ENCODE assay signal across 14 cellular contexts in genomic region chr3:4340411-4341335, GRCh38. TPM values are rescaled to one million over a fixed set of nuclear protein-coding genes. Genes with fewer than 3 reads are reported as not detected.
A peak's percentile ranks its signal among the peaks of the same experiment; 100 is the strongest.
DNase-seq lines count a peak whose midpoint lies in the region; ATAC-seq and TF ChIP-seq lines count a peak whose summit lies in the region.
"Had no signal": no experiment of that assay in that cellular context is flagged by ENCODE, and none has a peak within 500 bp of the region (broad histone marks: within the 10 kb centered on the region; RNA-seq: fewer than 3 reads in every experiment).

No MANE protein-coding gene starts in this region.

- no peak for TF ChIP-seq POLR2A in breast epithelium (IDR thresholded peaks at IDR 0.05)

- H3K9me3 ChIP-seq in breast epithelium, result no peaks in the 10 kb centered on the region
- no peaks in the 10 kb centered on the region for H3K9me3 ChIP-seq in lung (ENCODE audit: control insufficient read depth in 2 of 2, insufficient read depth in 1 of 2, low read length in 1 of 2)
- no peaks in the 10 kb centered on the region for H3K9me3 ChIP-seq in upper lobe of right lung

- no peaks in the 10 kb centered on the region for H3K27me3 Mint-ChIP-seq in MCF 10A (ENCODE audit: insufficient read depth, unreplicated experiment)
- H3K27me3 Mint-ChIP-seq in dendritic cell treated with granulocyte-macrophage colony-stimulating factor and Interleukin-4, amounts not matched to agents 40 ng/mL and 50 ng/mL, for 4 days, result no peaks in the 10 kb centered on the region
- H3K27me3 Mint-ChIP-seq: activated CD4-positive, alpha-beta memory T cell treated with anti-CD3 and anti-CD28 coated beads for 36 hours; activated naive CD8-positive, alpha-beta T cell treated with anti-CD3 and anti-CD28 coated beads, Interleukin-2, amount 10 ng/mL, durations not matched to agents 7 days and 5 days had no signal

- WGBS in lung, 2 donors, result 49 to 71% methylated on average over 6 of the region's 6 CpGs

- H3K4me3 ChIP-seq in breast epithelium (no peak overlapping the region), lung (no peak overlapping the region), upper lobe of right lung (no peak overlapping the region)
- H3K4me3 ChIP-seq: SK-N-MC had no signal

- DNase-seq in breast epithelium (ENCODE audit: low spot score in 2 of 2) (no peak), MCF 10A (ENCODE audit: unreplicated experiment) (no peak), lung (ENCODE audit: low spot score) (no peak), upper lobe of right lung (no peak), NCI-H187 treated with DMSO at 0.1 percent for 48 hours (lab: John Stamatoyannopoulos, UW) (no peak)
- DNase-seq: activated CD4-positive, alpha-beta memory T cell treated with anti-CD3 and anti-CD28 coated beads for 36 hours; activated naive CD8-positive, alpha-beta T cell treated with anti-CD3 and anti-CD28 coated beads, Interleukin-2, amount 10 ng/mL, durations not matched to agents 7 days and 5 days; NCI-H1417 treated with DMSO at 0.1 percent for 48 hours; NCI-H748 treated with DMSO at 0.1 percent for 48 hours; stimulated activated naive CD4-positive, alpha-beta T cell treated with Interleukin-2 at 50 U/mL for 16 hours had no signal

- no peak for TF ChIP-seq CTCF in breast epithelium (IDR thresholded peaks at IDR 0.05)
- TF ChIP-seq CTCF in MCF 10A (IDR thresholded peaks at IDR 0.05; ENCODE audit: unreplicated experiment), result no peak
- TF ChIP-seq CTCF in lung (IDR thresholded peaks at IDR 0.05; ENCODE audit: control extremely low read depth, extremely low read depth), result no peak
- TF ChIP-seq CTCF in upper lobe of right lung (IDR thresholded peaks at IDR 0.05), result no peak

- no TSS peak for BruUV-seq in MCF 10A (replicated peaks; lab: Mats Ljungman, UMichigan)

- POLR2A ChIA-PET in MCF 10A (lab: Yijun Ruan, JAX), result interaction anchor here (0.9 kb wide), 1 partner anchor 251 kb away, joined by 3 read pairs; no protein-coding TSS in a partner anchor

- H3K36me3 Mint-ChIP-seq in MCF 10A (ENCODE audit: insufficient read depth, unreplicated experiment), result peaks cover 5% of the 10 kb centered on the region
- peaks cover 12% of the 10 kb centered on the region for H3K36me3 Mint-ChIP-seq in dendritic cell treated with granulocyte-macrophage colony-stimulating factor and Interleukin-4, amounts not matched to agents 40 ng/mL and 50 ng/mL, for 4 days (ENCODE audit: low read depth)
- H3K36me3 Mint-ChIP-seq: activated CD4-positive, alpha-beta memory T cell treated with anti-CD3 and anti-CD28 coated beads for 36 hours had no signal

- no peak overlapping the region for H3K4me3 Mint-ChIP-seq in MCF 10A (ENCODE audit: unreplicated experiment)
- peak overlapping the region; percentile 39 for H3K4me3 Mint-ChIP-seq in dendritic cell treated with granulocyte-macrophage colony-stimulating factor and Interleukin-4, amounts not matched to agents 40 ng/mL and 50 ng/mL, for 4 days
- H3K4me3 Mint-ChIP-seq: activated CD4-positive, alpha-beta memory T cell treated with anti-CD3 and anti-CD28 coated beads for 36 hours; activated naive CD8-positive, alpha-beta T cell treated with anti-CD3 and anti-CD28 coated beads, Interleukin-2, amount 10 ng/mL, durations not matched to agents 7 days and 5 days had no signal

- CTCF ChIA-PET in MCF 10A (lab: Yijun Ruan, JAX), result interaction anchor here (0.5 to 20.2 kb wide), 10 partner anchors 10 to 1140 kb away, joined by 3 to 288 read pairs (median 4); no protein-coding TSS in a partner anchor

- no peaks in the 10 kb centered on the region for H3K9me3 Mint-ChIP-seq in MCF 10A (ENCODE audit: unreplicated experiment)
- H3K9me3 Mint-ChIP-seq in dendritic cell treated with granulocyte-macrophage colony-stimulating factor and Interleukin-4, amounts not matched to agents 40 ng/mL and 50 ng/mL, for 4 days, result no peaks in the 10 kb centered on the region
- H3K9me3 Mint-ChIP-seq: activated CD4-positive, alpha-beta memory T cell treated with anti-CD3 and anti-CD28 coated beads for 36 hours; activated naive CD8-positive, alpha-beta T cell treated with anti-CD3 and anti-CD28 coated beads, Interleukin-2, amount 10 ng/mL, durations not matched to agents 7 days and 5 days had no signal

- H3K4me1 ChIP-seq in breast epithelium (peaks cover 0 to 7% of the 10 kb centered on the region in 2 donors), lung (ENCODE audit: control insufficient read depth in 2 of 2, insufficient read depth in 2 of 2, low read length in 2 of 2) (peaks cover 0 to 4% of the 10 kb centered on the region in 2 donors), upper lobe of right lung (peaks cover 10% of the 10 kb centered on the region)

- no peaks in the 10 kb centered on the region for H3K27me3 ChIP-seq in breast epithelium
- no peaks in the 10 kb centered on the region for H3K27me3 ChIP-seq in lung (ENCODE audit: control insufficient read depth, insufficient read depth)
- no peaks in the 10 kb centered on the region for H3K27me3 ChIP-seq in upper lobe of right lung

- no peak overlapping the region for H3K27ac Mint-ChIP-seq in MCF 10A (ENCODE audit: low read depth, unreplicated experiment)
- H3K27ac Mint-ChIP-seq in dendritic cell treated with granulocyte-macrophage colony-stimulating factor and Interleukin-4, amounts not matched to agents 40 ng/mL and 50 ng/mL, for 4 days, result peak overlapping the region; percentile 12
- H3K27ac Mint-ChIP-seq: activated CD4-positive, alpha-beta memory T cell treated with anti-CD3 and anti-CD28 coated beads for 36 hours; activated naive CD8-positive, alpha-beta T cell treated with anti-CD3 and anti-CD28 coated beads, Interleukin-2, amount 10 ng/mL, durations not matched to agents 7 days and 5 days had no signal

- H3K27ac ChIP-seq in breast epithelium (peak overlapping the region; percentile 74 to 91), lung (ENCODE audit: low read depth in 1 of 2, low read length in 1 of 2) (peak overlapping the region; percentile 0 to 27), upper lobe of right lung (peak overlapping the region; percentile 20)
- H3K27ac ChIP-seq: SK-N-MC had no signal

- ATAC-seq in lung (ENCODE audit: insufficient read depth, low FRiP score), result no peak
- ATAC-seq in upper lobe of right lung, result no peak
- ATAC-seq in GM21737 (IDR thresholded peaks at IDR 0.05; ENCODE audit: unreplicated experiment), result no peak
- ATAC-seq in GM21447 (IDR thresholded peaks at IDR 0.05; ENCODE audit: unreplicated experiment), result no peak

- no peaks in the 10 kb centered on the region for H3K36me3 ChIP-seq in breast epithelium
- H3K36me3 ChIP-seq in lung (ENCODE audit: control insufficient read depth in 2 of 2, insufficient read depth in 2 of 2, low read length in 2 of 2), result no peaks in the 10 kb centered on the region
- no peaks in the 10 kb centered on the region for H3K36me3 ChIP-seq in upper lobe of right lung

- intact Hi-C loops in breast epithelium (cut with DNase I; ENCODE audit: low total_unique reads), result no loop called here
- intact Hi-C loops in MCF 10A (cut with micrococcal nuclease), result no loop called here
- intact Hi-C loops in dendritic cell treated with granulocyte-macrophage colony-stimulating factor and Interleukin-4, amounts not matched to agents 40 ng/mL and 50 ng/mL, for 4 days (cut with micrococcal nuclease), result no loop called here
- intact Hi-C loops in upper lobe of right lung (cut with DNase I), result no loop called here

- no peaks in the 10 kb centered on the region for H3K4me1 Mint-ChIP-seq in MCF 10A (ENCODE audit: insufficient read depth, unreplicated experiment)
- H3K4me1 Mint-ChIP-seq in dendritic cell treated with granulocyte-macrophage colony-stimulating factor and Interleukin-4, amounts not matched to agents 40 ng/mL and 50 ng/mL, for 4 days (ENCODE audit: low read depth), result peaks cover 17% of the 10 kb centered on the region

RNA-seq across cellular contexts. Expression of gene SETMAR, which starts 37.5 kb away (rescaled TPM):
- total RNA-seq in breast epithelium, result 10 to 100 TPM; 35.1 to 58.7 (median 46.7) TPM
- total RNA-seq in MCF 10A (2022), result 5.1 and 8.3 TPM in 2 replicates
- 10 to 100 TPM; 12.2 to 22.5 TPM for total RNA-seq in lung
- polyA plus RNA-seq in lung, result 10 to 100 TPM in 1 of 2 donors, 1 to 10 TPM in 1; 8.1 to 12.1 TPM
- total RNA-seq in upper lobe of right lung, result 16.6 TPM

Comparison
In these comparisons a context has a peak if more than half of its experiments do, and no peak if none do; other contexts are left out.
1. H3K27ac ChIP-seq: peak in every context shown above with its lines; median percentile 82 in breast epithelium; 20 in upper lobe of right lung; 14 in lung.